Comparison of ENCODE assay signal across 7 cellular contexts in genomic region chr2:178478102-178478441, GRCh38. TPM values are rescaled to one million over a fixed set of nuclear protein-coding genes. Genes with fewer than 3 reads are reported as not detected.
A peak's percentile ranks its signal among the peaks of the same experiment; 100 is the strongest.
DNase-seq lines count a peak whose midpoint lies in the region; ATAC-seq and TF ChIP-seq lines count a peak whose summit lies in the region.

No MANE protein-coding gene starts in this region.

- H3K4me1 ChIP-seq in DOHH2 (ENCODE audit: control insufficient read depth, low read length) = peaks cover 43% of the 10 kb centered on the region
- H3K4me1 ChIP-seq in right cardiac atrium (ENCODE audit: control insufficient read depth, insufficient read depth, low read length) = peaks cover 9% of the 10 kb centered on the region

- H3K27me3 ChIP-seq in DOHH2 (ENCODE audit: control insufficient read depth, low read length) (no peaks in the 10 kb centered on the region), right cardiac atrium (ENCODE audit: control insufficient read depth, insufficient read depth) (no peaks in the 10 kb centered on the region)

- H3K9me3 ChIP-seq in DOHH2 (ENCODE audit: control insufficient read depth, insufficient read depth, low read length) = no peaks in the 10 kb centered on the region
- no peaks in the 10 kb centered on the region for H3K9me3 ChIP-seq in right cardiac atrium (ENCODE audit: control insufficient read depth, low read length)

- peak overlapping the region; percentile 79 for H3K27ac ChIP-seq in DOHH2 (ENCODE audit: low read depth, low read length)
- peak overlapping the region; percentile 99 for H3K27ac ChIP-seq in right cardiac atrium (ENCODE audit: low read length)
- H3K27ac ChIP-seq in skin epidermis = peak overlapping the region; percentile 10 to 97 (median 89)

- DNase-seq in right cardiac atrium (peak in 1 of 3 donors; percentile 53), KG1 (lab: John Stamatoyannopoulos, UW) (no peak)

- ATAC-seq in HG02571 (IDR thresholded peaks at IDR 0.05; ENCODE audit: unreplicated experiment) (peak; percentile 6), right cardiac atrium (no peak), GM18519 (IDR thresholded peaks at IDR 0.05; ENCODE audit: low FRiP score, unreplicated experiment) (no peak)

- TF ChIP-seq CTCF in DOHH2 (IDR thresholded peaks at IDR 0.05; ENCODE audit: low read depth, low read length, poor library complexity, severe bottlenecking) (no peak), WI38 (IDR thresholded peaks at IDR 0.05; ENCODE audit: low read depth, low read length) (no peak)

- under 1% methylated on average over 10 of the region's 10 CpGs for WGBS in right cardiac atrium

- H3K79me2 ChIP-seq in DOHH2 (ENCODE audit: control insufficient read depth, low read length) = peaks cover 64% of the 10 kb centered on the region

- no peaks in the 10 kb centered on the region for H3K9me2 ChIP-seq in DOHH2 (replicated peaks; ENCODE audit: control insufficient read depth, low read length)

- H3K4me2 ChIP-seq in DOHH2 (ENCODE audit: low read length) = peak overlapping the region; percentile 99

- peaks cover 16% of the 10 kb centered on the region for H3F3A ChIP-seq in DOHH2 (ENCODE audit: control insufficient read depth, insufficient read depth)

- peak overlapping the region; percentile 89 for H3K4me3 ChIP-seq in DOHH2 (ENCODE audit: low read length)
- H3K4me3 ChIP-seq in WI38 (ENCODE audit: low read depth, low read length) = peak overlapping the region; percentile 85
- peak overlapping the region; percentile 92 for H3K4me3 ChIP-seq in right cardiac atrium (ENCODE audit: low read length)
- peak overlapping the region; percentile 56 to 71 (median 61) for H3K4me3 ChIP-seq in skin epidermis

- peaks cover 11% of the 10 kb centered on the region; the same call in 1 of the 2 replicates for H3K36me3 ChIP-seq in DOHH2 (ENCODE audit: control insufficient read depth, low read length)

- 0 out of 2 replicates have a peak, but pooled peaks cover 6% of the 10 kb centered on the region for H4K20me1 ChIP-seq in DOHH2 (ENCODE audit: control insufficient read depth, insufficient read depth, low read depth, low read length)

- intact Hi-C loops in right cardiac atrium (cut with DNase I) = loop anchor here in 1 of 4 donors (2.0 kb wide), 1 partner anchor 27 kb away; the partner anchor contains the start of genes PJVK and PRKRA

RNA-seq across cellular contexts. Expression of gene FKBP7, which starts 0.3 kb away (rescaled TPM):
- total RNA-seq in right cardiac atrium = 10 to 100 TPM; 10.7 to 15.6 (median 12.8) TPM
- 11.7 TPM for polyA plus RNA-seq in right cardiac atrium

RNA-seq across cellular contexts. Expression of gene PLEKHA3, which starts 2.2 kb away (rescaled TPM):
- 10 to 100 TPM; 44.5 to 69.9 (median 47.3) TPM for total RNA-seq in right cardiac atrium
- 5.3 TPM for polyA plus RNA-seq in right cardiac atrium

RNA-seq across cellular contexts. Expression of gene PJVK, which starts 26.9 kb away (rescaled TPM):
- total RNA-seq in right cardiac atrium = 1 to 10 TPM; 1.9 to 2.4 (median 2.0) TPM
- polyA plus RNA-seq in right cardiac atrium = 2.0 TPM

RNA-seq across cellular contexts. Expression of gene PRKRA, which starts 27.1 kb away (rescaled TPM):
- total RNA-seq in right cardiac atrium = 10 to 100 TPM; 36.6 to 43.9 (median 37.8) TPM
- polyA plus RNA-seq in right cardiac atrium = 35.5 TPM
